Comparison of ENCODE assay signal across 24 cellular contexts in the genomic region with DNA sequence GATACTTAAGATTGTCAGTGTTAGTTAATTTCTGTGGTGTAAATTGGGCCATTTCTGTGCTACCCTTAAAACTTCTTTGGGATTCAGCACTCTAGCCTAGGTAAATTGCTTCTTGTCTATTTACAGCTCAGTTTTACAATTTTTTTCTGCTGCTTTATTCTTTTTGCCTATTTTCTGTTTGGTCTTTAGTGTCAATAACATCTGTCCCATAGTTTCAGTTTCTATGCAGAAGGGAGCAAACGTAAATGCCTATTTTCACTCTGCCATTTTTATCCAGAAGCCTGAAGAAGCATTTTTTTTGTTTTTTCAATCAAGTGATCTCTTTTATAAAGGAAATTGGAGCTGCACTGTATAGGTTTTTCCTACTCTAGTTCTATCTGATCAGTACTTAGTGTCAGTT.
A peak's percentile ranks its signal among the peaks of the same experiment; 100 is the strongest.
DNase-seq lines count a peak whose midpoint lies in the region; ATAC-seq, FAIRE-seq and TF ChIP-seq lines count a peak whose summit lies in the region.
"Had no signal": no experiment of that assay in that cellular context is flagged by ENCODE, and none has a peak within 500 bp of the region (broad histone marks: within the 10 kb centered on the region; RNA-seq: fewer than 3 reads in every experiment).

No MANE protein-coding gene starts in this region.

- H3K27ac Mint-ChIP-seq in CD4-positive, alpha-beta T cell: no peak overlapping the region
- H3K27ac Mint-ChIP-seq: B cell; CD4-positive, alpha-beta memory T cell; CD8-positive, alpha-beta memory T cell had no signal

- SMC1A ChIA-PET in GM12878 (lab: Charles Lee; ENCODE audit: uncharacterized antibody, unreplicated experiment): interaction anchor here (0.7 to 2.0 kb wide), 13 partner anchors 9 to 526 kb away, joined by 3 to 11 read pairs (median 3); no protein-coding TSS in a partner anchor

- H3K4me2 ChIP-seq in MM.1S (ENCODE audit: low read depth, low read length) (peak overlapping the region; percentile 82), OCI-LY3 (ENCODE audit: low read length) (peak overlapping the region; percentile 15), GM12878 (ENCODE audit: control insufficient read depth, insufficient read depth) (peak overlapping the region; percentile 44; the same call in 1 of the 2 replicates)
- H3K4me2 ChIP-seq: A549; BLaER1 treated with 17β-estradiol and CSF1 and Interleukin-3, amounts not matched to agents 10 nM and 100 nM had no signal

- CTCF ChIA-PET in GM12878 (lab: Yijun Ruan, JAX): interaction anchor here (0.6 to 1.4 kb wide), 8 partner anchors 9 to 696 kb away, joined by 3 to 5 read pairs (median 3); no protein-coding TSS in a partner anchor
- CTCF ChIA-PET in CD4-positive, alpha-beta T cell (lab: Charles Lee): no interaction called here

- H3K79me2 ChIP-seq in MM.1S (ENCODE audit: low read length): no peaks in the 10 kb centered on the region
- H3K79me2 ChIP-seq in OCI-LY3 (ENCODE audit: low read length): no peaks in the 10 kb centered on the region
- no peaks in the 10 kb centered on the region for H3K79me2 ChIP-seq in GM12878 (ENCODE audit: control insufficient read depth, insufficient read depth, low read length)

- peak overlapping the region; percentile 47 for H3K9ac ChIP-seq in MM.1S (ENCODE audit: low read length)
- H3K9ac ChIP-seq in OCI-LY3 (ENCODE audit: low read length): no peak overlapping the region
- H3K9ac ChIP-seq in GM12878 (ENCODE audit: control insufficient read depth, insufficient read depth, low read length): no peak overlapping the region
- H3K9ac ChIP-seq: BLaER1 treated with 17β-estradiol and CSF1 and Interleukin-3, amounts not matched to agents 10 nM and 100 nM had no signal

- no peak for TF ChIP-seq RAD21 in GM12878 (IDR thresholded peaks at IDR 0.05; ENCODE audit: insufficient read depth, low read depth, low read length)

- POLR2A ChIA-PET in GM12878 (lab: Charles Lee): interaction anchor here (0.7 to 1.5 kb wide), 3 partner anchors 14 to 41 kb away, joined by 3 read pairs; no protein-coding TSS in a partner anchor
- POLR2A ChIA-PET in CD4-positive, alpha-beta T cell (lab: Charles Lee): no interaction called here

- no peaks in the 10 kb centered on the region for H3K9me3 ChIP-seq in MM.1S (replicated peaks; ENCODE audit: insufficient read depth, low read length)
- H3K9me3 ChIP-seq in OCI-LY3 (ENCODE audit: insufficient read depth, low read length): no peaks in the 10 kb centered on the region
- H3K9me3 ChIP-seq in GM12878 (replicated peaks; ENCODE audit: control insufficient read depth, insufficient read depth, low read length): no peaks in the 10 kb centered on the region
- no peaks in the 10 kb centered on the region for H3K9me3 ChIP-seq in CD4-positive, alpha-beta T cell (ENCODE audit: control insufficient read depth, low read length)
- H3K9me3 ChIP-seq: A549; BLaER1 treated with 17β-estradiol and CSF1 and Interleukin-3, amounts not matched to agents 10 nM and 100 nM; Caco-2 had no signal

- H3K27me3 Mint-ChIP-seq in CD4-positive, alpha-beta T cell: no peaks in the 10 kb centered on the region
- H3K27me3 Mint-ChIP-seq: B cell; CD4-positive, alpha-beta memory T cell; CD8-positive, alpha-beta memory T cell had no signal

- TF ChIP-seq POLR2A in GM12878 (IDR thresholded peaks at IDR 0.05; ENCODE audit: low read depth, low read length): no peak

- WGBS in GM12878 (ENCODE audit: insufficient coverage, insufficient replicate concordance, low lambda C conversion rate, missing lambda C conversion rate): 0% methylated on average over 1 of the region's 1 CpG

- peak overlapping the region; percentile 32 for H2AFZ ChIP-seq in MM.1S (ENCODE audit: low read length)
- H2AFZ ChIP-seq in OCI-LY3 (ENCODE audit: low read depth, low read length): peak overlapping the region; percentile 48
- H2AFZ ChIP-seq in GM12878 (ENCODE audit: control insufficient read depth, low read depth, low read length): 0 out of 2 replicates have a peak overlapping the region, but pooled peaks have one; percentile 28

- intact Hi-C loops in GM12878 (cut with micrococcal nuclease; ENCODE audit: unreplicated experiment): no loop called here
- intact Hi-C loops in CD4-positive, alpha-beta T cell (cut with DNase I, micrococcal nuclease): loop anchor here in 1 of 2 experiments (10.0 kb wide), 1 partner anchor 62 kb away; no protein-coding TSS in a partner anchor
- intact Hi-C loops in head of caudate nucleus (cut with DNase I): no loop called here

- peaks cover 17% of the 10 kb centered on the region for H3F3A ChIP-seq in MM.1S (ENCODE audit: insufficient read depth, low read length)

- H3K27me3 ChIP-seq in MM.1S (replicated peaks; ENCODE audit: insufficient read depth, low read length): no peaks in the 10 kb centered on the region
- H3K27me3 ChIP-seq in OCI-LY3 (ENCODE audit: low read depth, low read length): no peaks in the 10 kb centered on the region
- no peaks in the 10 kb centered on the region for H3K27me3 ChIP-seq in GM12878 (replicated peaks in 1 of 2; ENCODE audit: control insufficient read depth in 2 of 2, insufficient read depth in 2 of 2, low read length in 1 of 2)
- no peaks in the 10 kb centered on the region for H3K27me3 ChIP-seq in CD4-positive, alpha-beta T cell (ENCODE audit: control insufficient read depth, insufficient read depth, low read length)
- H3K27me3 ChIP-seq: BLaER1 treated with 17β-estradiol and CSF1 and Interleukin-3, amounts not matched to agents 10 nM and 100 nM had no signal

- H3K4me1 ChIP-seq in MM.1S (ENCODE audit: low read length) (peaks cover 17% of the 10 kb centered on the region), OCI-LY3 (ENCODE audit: low read length) (peaks cover 31% of the 10 kb centered on the region), GM12878 (ENCODE audit: control insufficient read depth, insufficient read depth, low read length) (peaks cover 18% of the 10 kb centered on the region)
- H3K4me1 ChIP-seq: A549; BLaER1 treated with 17β-estradiol and CSF1 and Interleukin-3, amounts not matched to agents 10 nM and 100 nM; Caco-2 had no signal

- no peaks in the 10 kb centered on the region for H3K9me3 Mint-ChIP-seq in CD4-positive, alpha-beta T cell

- no peaks in the 10 kb centered on the region for H4K20me1 ChIP-seq in MM.1S (ENCODE audit: insufficient read depth, low read length)
- H4K20me1 ChIP-seq in OCI-LY3 (ENCODE audit: insufficient read depth, low read length): no peaks in the 10 kb centered on the region
- no peaks in the 10 kb centered on the region for H4K20me1 ChIP-seq in GM12878 (ENCODE audit: control insufficient read depth, insufficient read depth)
- H4K20me1 ChIP-seq: BLaER1 treated with 17β-estradiol and CSF1 and Interleukin-3, amounts not matched to agents 10 nM and 100 nM had no signal

- H3K27ac ChIP-seq in MM.1S (ENCODE audit: low read length) (peak overlapping the region; percentile 84), OCI-LY3 (ENCODE audit: low read length) (no peak overlapping the region), GM12878 (ENCODE audit: control insufficient read depth, insufficient read depth) (no peak overlapping the region)
- no peak overlapping the region for H3K27ac ChIP-seq in CD4-positive, alpha-beta T cell (ENCODE audit: low read depth, low read length)
- H3K27ac ChIP-seq: 22Rv1; A549; BLaER1 treated with 17β-estradiol and CSF1 and Interleukin-3, amounts not matched to agents 10 nM and 100 nM; C4-2B had no signal

- DNase-seq in MM.1S (peak; percentile 81), GM12878 (ENCODE audit: low read depth, low spot score) (no peak), NCI-H2029 (lab: John Stamatoyannopoulos, UW) (no peak), head of caudate nucleus (no peak)
- no peak for DNase-seq in CD4-positive, alpha-beta T cell
- DNase-seq: AML-193; Caco-2; Calu3; CD4-positive, alpha-beta memory T cell; CD8-positive, alpha-beta memory T cell; DMS79 treated with DMSO at 0.1 percent for 48 hours; GF-D8 had no signal

- FAIRE-seq in GM12878 (lab: Jason Lieb, UNC): no peak
- FAIRE-seq: A549, D721Med, G401.6, GM12892, GM18507, GM19239 had no signal

- peak overlapping the region; percentile 14 for H3K4me3 ChIP-seq in MM.1S (ENCODE audit: low read length)
- no peak overlapping the region for H3K4me3 ChIP-seq in OCI-LY3 (ENCODE audit: low read length)
- no peak overlapping the region for H3K4me3 ChIP-seq in GM12878
- H3K4me3 ChIP-seq: A549; BLaER1 treated with 17β-estradiol and CSF1 and Interleukin-3, amounts not matched to agents 10 nM and 100 nM had no signal

- no peaks in the 10 kb centered on the region for H3K36me3 Mint-ChIP-seq in CD4-positive, alpha-beta T cell (ENCODE audit: low read depth)
- H3K36me3 Mint-ChIP-seq: CD4-positive, alpha-beta memory T cell; CD8-positive, alpha-beta memory T cell had no signal

- no peak for TF ChIP-seq CTCF in MM.1S (IDR thresholded peaks at IDR 0.05; ENCODE audit: low read length)
- TF ChIP-seq CTCF in OCI-LY3 (IDR thresholded peaks at IDR 0.05; ENCODE audit: low read depth, low read length): no peak
- no peak for TF ChIP-seq CTCF in GM12878 (IDR thresholded peaks at IDR 0.05 in 2 of 3, conservative IDR thresholded peaks at IDR 0.05 in 1 of 3; ENCODE audit: control insufficient read depth in 2 of 3, extremely low read depth in 1 of 3, insufficient read depth in 1 of 3, low read depth in 3 of 3, low read length in 3 of 3)
- no peak for TF ChIP-seq CTCF in CD4-positive, alpha-beta T cell (IDR thresholded peaks at IDR 0.05)

- H3K4me1 Mint-ChIP-seq in CD4-positive, alpha-beta T cell (ENCODE audit: low read depth): no peaks in the 10 kb centered on the region
- H3K4me1 Mint-ChIP-seq: B cell; CD4-positive, alpha-beta memory T cell; CD8-positive, alpha-beta memory T cell had no signal

- ATAC-seq in GM18517 (IDR thresholded peaks at IDR 0.05; ENCODE audit: unreplicated experiment) (peak; percentile 42), GM12878 (no peak)
- no peak for ATAC-seq in CD4-positive, alpha-beta T cell (ENCODE audit: poor library complexity)
- ATAC-seq: A549 had no signal

- no peaks in the 10 kb centered on the region for H3K9me2 ChIP-seq in MM.1S (replicated peaks; ENCODE audit: insufficient read depth, low read length)

- in situ Hi-C loops in GM12878 (cut with MboI): no loop called here

- H3K4me3 Mint-ChIP-seq in CD4-positive, alpha-beta T cell: no peak overlapping the region
- H3K4me3 Mint-ChIP-seq: B cell; CD4-positive, alpha-beta memory T cell; CD8-positive, alpha-beta memory T cell had no signal

- TF ChIP-seq EP300 in GM12878 (IDR thresholded peaks at IDR 0.05; ENCODE audit: borderline replicate concordance in 1 of 2, control insufficient read depth in 1 of 2, low read depth in 2 of 2, low read length in 2 of 2): no peak; a peak in 1 of 4 replicates

- H3K36me3 ChIP-seq in MM.1S (replicated peaks; ENCODE audit: insufficient read depth, low read length) (no peaks in the 10 kb centered on the region), OCI-LY3 (replicated peaks; ENCODE audit: low read depth, low read length) (peaks cover 3% of the 10 kb centered on the region), GM12878 (ENCODE audit: control insufficient read depth in 2 of 2, insufficient read depth in 2 of 2, low read length in 1 of 2) (no peaks in the 10 kb centered on the region)
- H3K36me3 ChIP-seq: BLaER1 treated with 17β-estradiol and CSF1 and Interleukin-3, amounts not matched to agents 10 nM and 100 nM had no signal

- RAD21 ChIA-PET in GM12878 (lab: Charles Lee; ENCODE audit: unreplicated experiment): interaction anchor here (0.9 to 1.3 kb wide), 4 partner anchors 9 to 526 kb away, joined by 3 read pairs; no protein-coding TSS in a partner anchor

- BruUV-seq in GM12878 (replicated peaks; lab: Mats Ljungman, UMichigan): no TSS peak

Comparison
In these comparisons a context has a peak if more than half of its experiments do, and no peak if none do; other contexts are left out.
1. H3K4me2 ChIP-seq: peak in every context shown above with its lines; median percentile 82 in MM.1S; 44 in GM12878; 15 in OCI-LY3.